8 cellular contexts compared by ENCODE assay signal in the genomic region with DNA sequence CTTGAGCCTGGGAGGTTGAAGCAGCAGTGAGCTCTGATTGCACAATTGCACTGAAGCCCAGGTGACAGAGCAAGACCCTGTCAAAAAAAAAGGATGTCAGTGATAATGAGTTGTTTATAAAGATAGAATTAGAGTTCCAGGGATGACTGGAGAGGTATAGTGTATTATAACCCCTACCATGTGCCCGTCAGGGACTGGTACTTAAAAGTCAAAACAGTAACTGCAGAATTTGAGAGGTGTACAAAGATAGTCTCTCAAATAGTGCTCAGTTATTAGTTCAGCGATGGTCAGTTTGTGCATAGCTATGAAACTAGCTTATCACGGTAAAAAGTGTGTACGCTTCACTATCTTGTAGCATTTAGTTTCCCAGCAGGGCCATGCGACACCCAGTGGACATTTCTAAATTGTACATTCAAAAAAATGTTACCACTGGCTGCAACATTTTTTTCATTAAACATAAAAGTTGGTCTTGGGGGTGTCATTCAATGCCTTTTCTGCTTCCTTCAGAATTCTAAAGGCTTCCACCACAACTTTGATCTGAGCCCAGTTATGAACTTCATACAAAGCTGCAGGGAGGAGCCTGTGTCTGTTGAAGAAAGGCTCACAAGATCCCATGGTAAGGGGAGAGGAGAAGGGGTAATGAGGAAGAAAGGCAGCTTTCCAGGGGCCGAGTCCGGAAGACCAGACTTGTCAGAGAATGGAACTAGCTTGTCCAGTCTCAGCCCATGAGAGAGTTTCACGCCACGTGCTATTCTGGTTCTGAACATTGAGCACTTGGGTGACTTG. TPM values are rescaled to one million over a fixed set of nuclear protein-coding genes. Genes with fewer than 3 reads are reported as not detected.
DNase-seq lines count a peak whose midpoint lies in the region; ATAC-seq and TF ChIP-seq lines count a peak whose summit lies in the region.

No MANE protein-coding gene starts in this region.

- TF ChIP-seq CTCF in MM.1S (IDR thresholded peaks at IDR 0.05; ENCODE audit: low read length) (peak; percentile 39), cardiac fibroblast (IDR thresholded peaks at IDR 0.05; ENCODE audit: low read depth, low read length) (peak; percentile 47)

- no peaks in the 10 kb centered on the region for H3K9me3 Mint-ChIP-seq in activated naive CD8-positive, alpha-beta T cell treated with anti-CD3 and anti-CD28 coated beads, Interleukin-2, amount 50 U/mL, for 24 hours

- no peak overlapping the region for H3K27ac ChIP-seq in MM.1S (ENCODE audit: low read length)

- H3K79me2 ChIP-seq in MM.1S (ENCODE audit: low read length), result no peaks in the 10 kb centered on the region

- H4K20me1 ChIP-seq in MM.1S (ENCODE audit: insufficient read depth, low read length), result no peaks in the 10 kb centered on the region

- no peak overlapping the region for H3K9ac ChIP-seq in MM.1S (ENCODE audit: low read length)

- H3F3A ChIP-seq in MM.1S (ENCODE audit: insufficient read depth, low read length), result no peaks in the 10 kb centered on the region

- H3K4me3 Mint-ChIP-seq in activated naive CD8-positive, alpha-beta T cell treated with anti-CD3 and anti-CD28 coated beads, Interleukin-2, amount 50 U/mL, for 24 hours, result no peak overlapping the region

- H3K36me3 Mint-ChIP-seq in activated naive CD8-positive, alpha-beta T cell treated with anti-CD3 and anti-CD28 coated beads, Interleukin-2, amount 50 U/mL, for 24 hours (ENCODE audit: low read depth), result no peaks in the 10 kb centered on the region

- peaks cover 2% of the 10 kb centered on the region for H3K27me3 Mint-ChIP-seq in activated naive CD8-positive, alpha-beta T cell treated with anti-CD3 and anti-CD28 coated beads, Interleukin-2, amount 50 U/mL, for 24 hours

- H3K9me3 ChIP-seq in MM.1S (replicated peaks; ENCODE audit: insufficient read depth, low read length), result no peaks in the 10 kb centered on the region

- no peaks in the 10 kb centered on the region for H3K4me1 ChIP-seq in MM.1S (ENCODE audit: low read length)

- no peak overlapping the region for H3K4me2 ChIP-seq in MM.1S (ENCODE audit: low read depth, low read length)

- H3K9me2 ChIP-seq in MM.1S (replicated peaks; ENCODE audit: insufficient read depth, low read length), result no peaks in the 10 kb centered on the region

- no peaks in the 10 kb centered on the region for H3K4me1 Mint-ChIP-seq in activated naive CD8-positive, alpha-beta T cell treated with anti-CD3 and anti-CD28 coated beads, Interleukin-2, amount 50 U/mL, for 24 hours

- DNase-seq in SKM-1 (lab: John Stamatoyannopoulos, UW; ENCODE audit: unreplicated experiment) (peak; percentile 11), SKM-1 treated with dmso at 0.1 percent for 144 hours (lab: John Stamatoyannopoulos, UW; ENCODE audit: unreplicated experiment) (no peak), MM.1S (no peak), cardiac fibroblast (ENCODE audit: low read depth in 2 of 2) (peak; percentile 42 to 52), posterior vena cava (ENCODE audit: low spot score) (peak; percentile 52), H7 (no peak)
- DNase-seq in activated naive CD8-positive, alpha-beta T cell treated with anti-CD3 and anti-CD28 coated beads, Interleukin-2, amount 50 U/mL, for 24 hours, result no peak

- H3K27me3 ChIP-seq in MM.1S (replicated peaks; ENCODE audit: insufficient read depth, low read length), result no peaks in the 10 kb centered on the region
- H3K27me3 ChIP-seq in H7 (ENCODE audit: control insufficient read depth, insufficient read depth, low read length), result no peaks in the 10 kb centered on the region

- no peak overlapping the region for H2AFZ ChIP-seq in MM.1S (ENCODE audit: low read length)

- H3K4me3 ChIP-seq in MM.1S (ENCODE audit: low read length) (no peak overlapping the region), cardiac fibroblast (replicated peaks in 1 of 2; ENCODE audit: low read depth in 2 of 2, low read length in 2 of 2) (no peak overlapping the region), H7 (ENCODE audit: insufficient read depth, low read depth, low read length) (no peak overlapping the region)

- intact Hi-C loops in posterior vena cava (cut with DNase I), result loop anchor here in 1 of 2 donors (10.0 kb wide), 1 partner anchor 175 kb away; no protein-coding TSS in a partner anchor

- H3K27ac Mint-ChIP-seq in activated naive CD8-positive, alpha-beta T cell treated with anti-CD3 and anti-CD28 coated beads, Interleukin-2, amount 50 U/mL, for 24 hours, result no peak overlapping the region

- ATAC-seq in activated naive CD8-positive, alpha-beta T cell treated with anti-CD3 and anti-CD28 coated beads, Interleukin-2, amount 50 U/mL, for 24 hours, result no peak
- no peak for ATAC-seq in GM21515 (IDR thresholded peaks at IDR 0.05; ENCODE audit: unreplicated experiment)

- H3K36me3 ChIP-seq in MM.1S (replicated peaks; ENCODE audit: insufficient read depth, low read length) (no peaks in the 10 kb centered on the region), H7 (replicated peaks; ENCODE audit: control insufficient read depth, insufficient read depth, low read length) (no peaks in the 10 kb centered on the region)

RNA-seq across cellular contexts. Expression of gene GYG2, which starts 9.2 kb away (rescaled TPM):
- 1 to 10 TPM; 1.4 to 2.7 TPM for total RNA-seq in posterior vena cava
- total RNA-seq in H7 (2014; rRNA removed; shearing (Covaris generic)), result 36.7 and 40.5 TPM in 2 replicates

Comparison
In these comparisons a context has a peak if more than half of its experiments do, and no peak if none do; other contexts are left out.
1. DNase-seq: peak in SKM-1 (single experiment), cardiac fibroblast (2 of 2) and posterior vena cava (single experiment); none in SKM-1 treated with dmso at 0.1 percent for 144 hours (single experiment), MM.1S (single experiment), H7 (single experiment) and activated naive CD8-positive, alpha-beta T cell treated with anti-CD3 and anti-CD28 coated beads, Interleukin-2, amount 50 U/mL, for 24 hours (single experiment).
2. RNA of gene GYG2, which starts 9.2 kb away (total RNA-seq): 36.7 to 40.5 TPM in H7; 1.4 to 2.7 TPM in posterior vena cava; every median in the first group is over 10 times any median in the second.